In genomic region chr9:136564379-136564988, GRCh38 we compare ENCODE assay signal across 8 cellular contexts. TPM values are rescaled to one million over a fixed set of nuclear protein-coding genes. Genes with fewer than 3 reads are reported as not detected.
DNase-seq lines count a peak whose midpoint lies in the region; ATAC-seq, FAIRE-seq and TF ChIP-seq lines count a peak whose summit lies in the region.

No MANE protein-coding gene starts in this region.

- no peak for TF ChIP-seq CTCF in bronchial epithelial cell (IDR thresholded peaks at IDR 0.05; ENCODE audit: insufficient read depth, low read length, severe bottlenecking)

- no peaks in the 10 kb centered on the region for H3K36me3 ChIP-seq in bronchial epithelial cell (ENCODE audit: control insufficient read depth, insufficient read depth, low read length)
- no peaks in the 10 kb centered on the region for H3K36me3 ChIP-seq in mucosa of rectum (ENCODE audit: control insufficient read depth in 2 of 2, insufficient read depth in 2 of 2, low read length in 2 of 2)

- FAIRE-seq in bronchial epithelial cell (lab: Jason Lieb, UNC), result no peak

- peak overlapping the region; percentile 46 to 52 for H3K27ac ChIP-seq in mucosa of rectum (ENCODE audit: low read depth in 2 of 2, low read length in 2 of 2)

- no peaks in the 10 kb centered on the region for H3K9me3 ChIP-seq in mucosa of rectum (ENCODE audit: control insufficient read depth in 2 of 2, low read length in 2 of 2)

- peaks cover 3% of the 10 kb centered on the region for H3K27me3 ChIP-seq in bronchial epithelial cell (ENCODE audit: control insufficient read depth, insufficient read depth, low read length)
- no peaks in the 10 kb centered on the region for H3K27me3 ChIP-seq in mucosa of rectum (ENCODE audit: control insufficient read depth in 2 of 2, insufficient read depth in 2 of 2, low read length in 2 of 2)

- peaks cover 26 to 31% of the 10 kb centered on the region in 2 donors for H3K4me1 ChIP-seq in mucosa of rectum (ENCODE audit: control insufficient read depth in 2 of 2, insufficient read depth in 2 of 2, low read length in 2 of 2)

- peak; percentile 69 for ATAC-seq in HG03175 (IDR thresholded peaks at IDR 0.05; ENCODE audit: unreplicated experiment)
- ATAC-seq in GM21723 (IDR thresholded peaks at IDR 0.05; ENCODE audit: unreplicated experiment), result no peak

- H3K4me3 ChIP-seq in bronchial epithelial cell (ENCODE audit: low read depth, low read length) (no peak overlapping the region), mucosa of rectum (ENCODE audit: low read length in 2 of 2) (no peak overlapping the region)

- DNase-seq in ELR (ENCODE audit: low read depth) (peak; percentile 80), bronchial epithelial cell (ENCODE audit: low read depth) (peak; percentile 42), NCI-H1436 (lab: John Stamatoyannopoulos, UW) (no peak), DMS153 treated with DMSO at 0.1 percent for 48 hours (lab: John Stamatoyannopoulos, UW; ENCODE audit: unreplicated experiment) (no peak), superior temporal gyrus (ENCODE audit: extremely low spot score) (no peak)

- no peak overlapping the region for H3K9ac ChIP-seq in mucosa of rectum (ENCODE audit: low read depth in 1 of 2, low read length in 2 of 2)

RNA-seq across cellular contexts. Expression of gene NOTCH1, which starts 18.6 kb away (rescaled TPM):
- total RNA-seq in bronchial epithelial cell, result 70.0 and 90.4 TPM in 2 replicates

Comparison
In these comparisons a context has a peak if more than half of its experiments do, and no peak if none do; other contexts are left out.
1. DNase-seq: peak in ELR (single experiment) and bronchial epithelial cell (single experiment); none in NCI-H1436 (single experiment), DMS153 treated with DMSO at 0.1 percent for 48 hours (single experiment) and superior temporal gyrus (single experiment).